ENCODE assay signal across 8 cellular contexts in the genomic region with DNA sequence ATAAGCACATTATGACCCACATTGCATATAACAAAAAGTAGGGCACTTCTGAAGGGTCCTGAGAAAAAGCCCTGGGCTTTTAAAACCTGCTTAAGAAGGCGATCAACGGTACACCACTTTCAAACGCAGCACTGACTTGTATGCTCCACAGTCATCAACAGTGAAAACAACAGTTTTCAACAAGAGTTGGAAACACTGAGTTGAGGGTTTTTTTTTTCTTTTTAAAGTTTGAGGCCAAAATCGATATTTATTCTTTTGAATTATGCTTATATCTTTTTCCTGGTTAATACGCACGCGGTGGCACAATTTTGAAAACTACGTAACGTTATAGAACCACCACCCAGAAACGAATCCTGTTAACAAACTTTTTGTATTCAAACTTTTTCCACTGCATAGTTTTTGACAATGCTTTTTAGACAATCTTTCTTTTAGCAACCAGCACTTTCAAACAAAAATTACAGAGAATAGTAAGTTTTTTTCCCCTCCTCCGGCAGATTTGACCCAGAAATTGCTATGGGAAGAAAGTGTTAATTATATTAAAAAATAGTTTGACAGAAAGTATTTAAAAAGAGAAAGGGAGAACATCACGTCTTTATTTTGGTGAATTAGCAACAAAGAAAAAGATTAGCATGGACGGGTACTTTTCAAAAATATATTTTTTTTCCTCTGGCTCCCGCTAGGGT. TPM values are rescaled to one million over a fixed set of nuclear protein-coding genes. Genes with fewer than 3 reads are reported as not detected.
DNase-seq lines count a peak whose midpoint lies in the region; ATAC-seq, FAIRE-seq and TF ChIP-seq lines count a peak whose summit lies in the region.

No MANE protein-coding gene starts in this region.

- H2BK15ac ChIP-seq in H1 (ENCODE audit: low read length), result no peak overlapping the region

- H3K27me3 ChIP-seq in NT2/D1 (ENCODE audit: insufficient read depth, insufficient read length), result peaks cover 19% of the 10 kb centered on the region
- H3K27me3 ChIP-seq in H1 (replicated peaks in 1 of 4; ENCODE audit: control insufficient read depth in 3 of 4, extremely low read depth in 1 of 4, insufficient read depth in 3 of 4, low read length in 3 of 4), result peaks cover 0 to 8% (median 4%) of the 10 kb centered on the region in 4 experiments; a peak in 2 of 7 replicates
- no peaks in the 10 kb centered on the region for H3K27me3 ChIP-seq in foreskin keratinocyte

- H3K36me3 ChIP-seq in NT2/D1 (ENCODE audit: insufficient read depth, insufficient read length, low read length) (no peaks in the 10 kb centered on the region), H1 (ENCODE audit: control insufficient read depth in 2 of 4, insufficient read depth in 4 of 4, low read length in 3 of 4) (no peaks in the 10 kb centered on the region)

- H3K56ac ChIP-seq in H1 (replicated peaks; ENCODE audit: insufficient read length, low read depth, low read length), result no peak overlapping the region

- H3K4me3 ChIP-seq in NT2/D1 (ENCODE audit: insufficient read length, low read depth) (peak overlapping the region; percentile 53), H1 (ENCODE audit: extremely low read depth in 1 of 4, insufficient read depth in 2 of 4, low read depth in 3 of 4, low read length in 4 of 4) (peak overlapping the region; percentile 39 to 82 (median 60))

- no peak overlapping the region for H2AFZ ChIP-seq in H1 (ENCODE audit: low read length)

- no peak overlapping the region for H2BK20ac ChIP-seq in H1 (ENCODE audit: low read length)

- peaks cover 27% of the 10 kb centered on the region for H3K4me1 Mint-ChIP-seq in neural crest cell

- TF ChIP-seq EP300 in H1 (IDR thresholded peaks at IDR 0.05; ENCODE audit: borderline replicate concordance in 1 of 2, low read depth in 2 of 2, low read length in 2 of 2), result no peak

- 57 to 100% methylated on average over 1 to 14 of the region's 14 CpGs for WGBS in H1 (ENCODE audit: extremely low coverage in 1 of 2, insufficient coverage in 1 of 2, insufficient read length in 1 of 2, insufficient replicate concordance in 2 of 2, low coverage in 1 of 2, low lambda C conversion rate in 2 of 2, missing lambda C conversion rate in 1 of 2), 2 experiments

- no peak overlapping the region for H3K14ac ChIP-seq in H1 (ENCODE audit: insufficient read length)

- peak overlapping the region; percentile 92 for H3K4me3 Mint-ChIP-seq in neural crest cell

- H3K9ac ChIP-seq in NT2/D1 (ENCODE audit: insufficient read length, low read depth), result no peak overlapping the region
- H3K9ac ChIP-seq in H1 (replicated peaks in 1 of 4; ENCODE audit: extremely low read depth in 1 of 4, low read depth in 3 of 4, low read length in 3 of 4), result no peak overlapping the region

- no peak overlapping the region for H3K23ac ChIP-seq in H1 (ENCODE audit: insufficient read length)

- H2BK12ac ChIP-seq in H1 (ENCODE audit: low read depth, low read length), result no peak overlapping the region

- intact Hi-C loops in posterior vena cava (cut with DNase I), result no loop called here

- CTCF ChIA-PET in H1 (lab: Charles Lee; ENCODE audit: partially characterized antibody), result interaction anchor here (1.0 to 1.1 kb wide), 2 partner anchors 46 to 107 kb away, joined by 3 read pairs; no protein-coding TSS in a partner anchor

- H3K18ac ChIP-seq in H1 (ENCODE audit: extremely low read depth, low read length), result no peak overlapping the region; the same call in 1 of the 2 replicates

- no peak overlapping the region for H4K8ac ChIP-seq in H1 (ENCODE audit: extremely low read depth, insufficient read depth, low read length)

- H3K36me3 Mint-ChIP-seq in neural crest cell (ENCODE audit: low read depth), result no peaks in the 10 kb centered on the region

- H3K79me2 ChIP-seq in H1 (ENCODE audit: control insufficient read depth in 1 of 2, insufficient read depth in 2 of 2, low read length in 2 of 2), result no peaks in the 10 kb centered on the region

- no peak overlapping the region for H4K5ac ChIP-seq in H1 (ENCODE audit: insufficient read length, low read depth, low read length)

- H2AK5ac ChIP-seq in H1 (ENCODE audit: low read depth, low read length), result no peak overlapping the region

- no peak for TF ChIP-seq POLR2A in H1 (IDR thresholded peaks at IDR 0.05; ENCODE audit: control extremely low read depth in 1 of 2, low read depth in 2 of 2, low read length in 2 of 2)

- no peaks in the 10 kb centered on the region for H3K4me1 ChIP-seq in NT2/D1 (ENCODE audit: insufficient read depth, insufficient read length)
- peaks cover 0 to 2% (median under 1%) of the 10 kb centered on the region in 4 experiments; a peak in 2 of 7 replicates for H3K4me1 ChIP-seq in H1 (replicated peaks in 1 of 4; ENCODE audit: control insufficient read depth in 3 of 4, insufficient read depth in 4 of 4, low read length in 3 of 4)
- peaks cover 11% of the 10 kb centered on the region for H3K4me1 ChIP-seq in foreskin keratinocyte

- peak overlapping the region; percentile 42 to 83; a peak in 3 of 4 replicates for H3K4me2 ChIP-seq in H1 (ENCODE audit: insufficient read depth in 1 of 2, low read depth in 2 of 2, low read length in 2 of 2)

- peak overlapping the region; percentile 64; the same call in 1 of the 2 replicates for H3K27ac ChIP-seq in C4-2B
- H3K27ac ChIP-seq in H1 (ENCODE audit: low read depth, low read length), result no peak overlapping the region
- H3K27ac ChIP-seq in foreskin keratinocyte, result no peak overlapping the region

- ATAC-seq in foreskin keratinocyte (no peak), GM19328 (IDR thresholded peaks at IDR 0.05; ENCODE audit: unreplicated experiment) (no peak)

- H2BK120ac ChIP-seq in H1 (replicated peaks; ENCODE audit: low read depth, low read length), result no peak overlapping the region

- DNase-seq in NT2/D1 (ENCODE audit: low read depth, low spot score), result no peak
- DNase-seq in H1 (ENCODE audit: low read depth in 1 of 2, low spot score in 2 of 2), result no peak
- DNase-seq in neural crest cell (ENCODE audit: low read depth, low spot score), result no peak
- no peak for DNase-seq in foreskin keratinocyte
- DNase-seq in NCI-H2029 treated with DMSO at 0.1 percent for 48 hours (lab: John Stamatoyannopoulos, UW), result no peak
- DNase-seq in posterior vena cava (ENCODE audit: low spot score), result no peak

- no peak overlapping the region for H4K91ac ChIP-seq in H1 (replicated peaks; ENCODE audit: insufficient read length, low read length)

- H3K9me3 ChIP-seq in NT2/D1 (ENCODE audit: insufficient read depth, low read length), result no peaks in the 10 kb centered on the region
- H3K9me3 ChIP-seq in H1 (ENCODE audit: insufficient read depth in 2 of 2, low read depth in 1 of 2, low read length in 1 of 2), result no peaks in the 10 kb centered on the region

- no peaks in the 10 kb centered on the region for H3K9me3 Mint-ChIP-seq in neural crest cell

- H3K79me1 ChIP-seq in H1 (ENCODE audit: low read depth, low read length), result no peaks in the 10 kb centered on the region

- H3K4ac ChIP-seq in H1 (replicated peaks; ENCODE audit: insufficient read length, low read depth, low read length), result no peak overlapping the region

- H4K20me1 ChIP-seq in H1 (replicated peaks in 1 of 2; ENCODE audit: control insufficient read depth in 1 of 2, insufficient read depth in 2 of 2, low read length in 2 of 2), result peaks cover 0 to 7% of the 10 kb centered on the region in 2 experiments

- TF ChIP-seq RAD21 in H1 (IDR thresholded peaks at IDR 0.05 in 1 of 2, conservative IDR thresholded peaks at IDR 0.05 in 1 of 2; ENCODE audit: low read depth in 2 of 2, low read length in 2 of 2), result no peak

- peak overlapping the region; percentile 72 for H3K27ac Mint-ChIP-seq in neural crest cell (ENCODE audit: unreplicated experiment)

- FAIRE-seq in H1 (lab: Jason Lieb, UNC), result no peak

- H2BK5ac ChIP-seq in H1 (ENCODE audit: low read depth, low read length), result no peak overlapping the region

- no peaks in the 10 kb centered on the region for H3K27me3 Mint-ChIP-seq in neural crest cell (ENCODE audit: low read depth)

- no peak for TF ChIP-seq CTCF in C4-2B (conservative IDR thresholded peaks at IDR 0.05)
- no peak for TF ChIP-seq CTCF in H1 (IDR thresholded peaks at IDR 0.05; ENCODE audit: control extremely low read depth in 1 of 3, insufficient read depth in 1 of 3, low read depth in 1 of 3, low read length in 3 of 3)
- TF ChIP-seq CTCF in neural crest cell (conservative IDR thresholded peaks at IDR 0.05), result no peak
- no peak for TF ChIP-seq CTCF in foreskin keratinocyte (conservative IDR thresholded peaks at IDR 0.05)

- POLR2A ChIA-PET in H1 (lab: Charles Lee; ENCODE audit: partially characterized antibody), result no interaction called here

- H3K23me2 ChIP-seq in H1 (ENCODE audit: low read depth, low read length), result peaks cover 7% of the 10 kb centered on the region; the same call in 1 of the 2 replicates

TF ChIP-seq in H1, 55 proteins besides CTCF, POLR2A, EP300 and RAD21 (continues in another document):
- no peak for TF ChIP-seq GTF2F1 (IDR thresholded peaks at IDR 0.05; ENCODE audit: borderline replicate concordance, low read depth, low read length)
- no peak for TF ChIP-seq POU5F1 (IDR thresholded peaks at IDR 0.05; ENCODE audit: low read depth, low read length)
- no peak for TF ChIP-seq NRF1 (IDR thresholded peaks at IDR 0.05; ENCODE audit: low read depth, low read length)

RNA-seq across cellular contexts. Expression of a gene that starts 1.0 kb away (rescaled TPM):
- 0.91 and 1.4 TPM in 2 replicates for total RNA-seq in H1 (2021; fragmentation: NEBNext Ultra II Directional; extraction: Animal tissue kit (Norgen Biotek cat#: 25700))
- 0.14 and 0.24 TPM in 2 replicates for polyA plus RNA-seq in H1 (2011; rRNA removed)
- polyA plus RNA-seq in H1 (2011; cell fraction: cytosol; rRNA removed), result 0.36 TPM
- 1.6 TPM for polyA plus RNA-seq in H1 (2011; cell fraction: nucleus; rRNA removed)
- 0.39 to 0.76 TPM (median 0.57 TPM) in 4 replicates for polyA plus RNA-seq in H1 (2012, experiment 1 of 2)
- polyA plus RNA-seq in H1 (2012, experiment 2 of 2), result 0.05 TPM
- 0.77 TPM for polyA plus RNA-seq in H1 (2013, experiment 1 of 2)
- 0.74 TPM for polyA plus RNA-seq in H1 (2013, experiment 2 of 2)
- 0.47 and 0.83 TPM in 2 replicates for polyA minus RNA-seq in H1 (2011; rRNA and poly(A)+ RNA removed)
- 1.3 TPM for polyA minus RNA-seq in H1 (2011; cell fraction: cytosol; rRNA and poly(A)+ RNA removed)
- 3.1 TPM for polyA minus RNA-seq in H1 (2011; cell fraction: nucleus; rRNA and poly(A)+ RNA removed)
- 12.2 and 13.3 TPM in 2 replicates for total RNA-seq in neural crest cell
- 4.5 and 6.9 TPM in 2 replicates for total RNA-seq in foreskin keratinocyte
- polyA plus RNA-seq in foreskin keratinocyte, result 0.95 and 1.2 TPM in 2 replicates
- 10 to 100 TPM; 31.7 to 37.1 TPM for total RNA-seq in posterior vena cava

RNA-seq across cellular contexts. Expression of a gene that starts 27.2 kb away (rescaled TPM):
- total RNA-seq in H1 (2021; fragmentation: NEBNext Ultra II Directional; extraction: Animal tissue kit (Norgen Biotek cat#: 25700)), result not detected in 2 replicates
- polyA plus RNA-seq in H1 (2011; rRNA removed) (not detected in 2 replicates), foreskin keratinocyte (not detected in 2 replicates)
- not detected for polyA plus RNA-seq in H1 (2011; cell fraction: cytosol; rRNA removed)
- polyA plus RNA-seq in H1 (2011; cell fraction: nucleus; rRNA removed), result not detected
- polyA plus RNA-seq in H1 (2012, experiment 1 of 2), result 0.13 to 0.99 TPM (median 0.16 TPM) in 4 replicates
- polyA plus RNA-seq in H1 (2012, experiment 2 of 2), result not detected
- polyA plus RNA-seq in H1 (2013, experiment 1 of 2), result not detected
- polyA plus RNA-seq in H1 (2013, experiment 2 of 2), result not detected
- polyA minus RNA-seq in H1 (2011; rRNA and poly(A)+ RNA removed), result not detected in 2 replicates
- not detected for polyA minus RNA-seq in H1 (2011; cell fraction: cytosol; rRNA and poly(A)+ RNA removed)
- polyA minus RNA-seq in H1 (2011; cell fraction: nucleus; rRNA and poly(A)+ RNA removed), result not detected
- total RNA-seq in neural crest cell (not detected in 2 replicates), foreskin keratinocyte (not detected in 2 replicates), posterior vena cava (not detected)
